In genomic region chr11:106276859-106277436, GRCh38 we compare ENCODE assay signal across 1 cellular context.
TF ChIP-seq lines count a peak whose summit lies in the region.

No MANE protein-coding gene starts in this region.

TF ChIP-seq in WTC11, 78 proteins besides CTCF, POLR2A, EP300 and RAD21 (continued from another document):
- no peak for TF ChIP-seq PRRX2 (CRISPR knock-in tag; IDR thresholded peaks at IDR 0.05)
